Comparison of ENCODE assay signal across 8 cellular contexts in the genomic region with DNA sequence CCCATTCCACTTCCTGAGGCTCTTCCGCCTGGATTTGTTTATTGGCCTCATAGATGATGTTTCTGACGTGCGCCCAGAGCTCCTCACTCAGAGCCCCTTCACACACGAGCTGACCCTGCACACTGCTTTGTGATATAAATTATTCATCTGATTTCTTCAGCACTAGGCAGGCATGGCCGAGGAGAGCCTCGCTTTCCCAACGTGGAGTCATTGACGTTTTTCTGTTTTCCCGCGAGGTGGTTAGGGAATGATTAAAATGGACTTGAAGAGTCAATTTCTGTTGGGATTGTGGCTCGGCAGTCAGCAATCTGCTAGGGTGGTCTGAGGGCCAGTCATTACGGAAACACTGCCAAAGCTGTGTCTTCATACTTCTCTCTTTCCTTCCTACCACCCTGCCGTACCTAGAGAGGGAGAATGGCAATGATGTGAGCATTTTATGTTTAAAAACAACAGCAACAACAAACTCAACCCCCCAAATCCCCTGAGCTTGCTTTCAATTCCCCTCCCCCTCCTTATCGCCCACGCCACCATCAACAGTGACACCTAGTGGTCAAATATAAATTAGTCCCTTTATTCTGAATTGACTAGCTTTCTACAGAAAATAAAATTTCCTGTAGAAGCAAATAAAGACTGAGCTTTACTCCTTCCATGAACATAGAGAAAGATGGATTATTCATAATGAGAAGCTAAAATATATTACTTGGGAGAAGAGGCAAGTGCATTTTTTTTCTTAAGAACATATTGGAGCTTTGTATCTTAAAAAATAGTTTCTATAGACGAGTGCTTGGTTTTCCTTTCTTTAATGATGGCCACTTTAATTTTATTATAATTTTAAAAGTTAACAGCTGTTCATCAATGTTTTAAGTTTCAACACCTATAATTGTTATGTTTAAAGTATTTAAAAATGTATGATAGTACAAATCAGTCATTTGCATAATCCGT.
DNase-seq lines count a peak whose midpoint lies in the region; ATAC-seq, FAIRE-seq and TF ChIP-seq lines count a peak whose summit lies in the region.

No MANE protein-coding gene starts in this region.

- peak overlapping the region; percentile 22 for H3K4me3 ChIP-seq in mononuclear cell (ENCODE audit: low read length)
- peak overlapping the region; percentile 44 to 56 for H3K4me3 ChIP-seq in testis

- no peak for TF ChIP-seq POLR2A in testis (IDR thresholded peaks at IDR 0.05)

- DNase-seq in D721Med (ENCODE audit: insufficient read length, low spot score): peak; percentile 25
- peak; percentile 84 for DNase-seq in NCI-H345 treated with DMSO at 0.1 percent for 48 hours (lab: John Stamatoyannopoulos, UW; ENCODE audit: unreplicated experiment)
- DNase-seq in activated CD8-positive, alpha-beta memory T cell treated with anti-CD3 and anti-CD28 coated beads for 48 hours (ENCODE audit: low read depth in 2 of 3, low spot score in 2 of 3): peak in 2 of 3 experiments; percentile 5 to 10
- no peak for DNase-seq in epithelial cell of prostate (ENCODE audit: low read depth, low spot score)
- peak; percentile 40 for DNase-seq in testis

- H3K27ac ChIP-seq in epithelial cell of prostate (peak overlapping the region; percentile 41), testis (peak overlapping the region; percentile 82)

- intact Hi-C loops in testis (cut with DNase I; ENCODE audit: low total_unique reads): loop anchor here (1.0 kb wide), 1 partner anchor 414 kb away; no protein-coding TSS in a partner anchor

- H3K4me1 ChIP-seq in mononuclear cell (ENCODE audit: insufficient read depth, low read length): peaks cover 10% of the 10 kb centered on the region
- peaks cover 8% of the 10 kb centered on the region for H3K4me1 ChIP-seq in testis

- H3K9me3 ChIP-seq in mononuclear cell (ENCODE audit: low read depth, low read length) (no peaks in the 10 kb centered on the region), testis (no peaks in the 10 kb centered on the region)

- H3K36me3 ChIP-seq in testis (ENCODE audit: low read depth, missing control alignments): no peaks in the 10 kb centered on the region

- no peak for FAIRE-seq in D721Med (lab: Jason Lieb, UNC)

- H3K27me3 ChIP-seq in mononuclear cell (ENCODE audit: insufficient read depth, low read length) (peaks cover 70% of the 10 kb centered on the region), testis (no peaks in the 10 kb centered on the region)

- TF ChIP-seq CTCF in D721Med (IDR thresholded peaks at IDR 0.05; ENCODE audit: insufficient read depth, missing control alignments) (peak; percentile 82), testis (IDR thresholded peaks at IDR 0.05) (peak; percentile 90 to 92 (median 91))

- ATAC-seq in HG02678 (IDR thresholded peaks at IDR 0.05; ENCODE audit: unreplicated experiment) (peak; percentile 64), HG02852 (IDR thresholded peaks at IDR 0.05; ENCODE audit: unreplicated experiment) (no peak)

- 9 to 10% methylated on average over 17 of the region's 17 CpGs for WGBS in testis, 2 donors
